7 cellular contexts compared by ENCODE assay signal in genomic region chr14:52607061-52607460, GRCh38.
"Had no signal": no experiment of that assay in that cellular context is flagged by ENCODE, and none has a peak within 500 bp of the region (broad histone marks: within the 10 kb centered on the region; RNA-seq: fewer than 3 reads in every experiment).

No MANE protein-coding gene starts in this region.

- ATAC-seq: GM23338, HCT116, K562 had no signal

- DNase-seq: H7, HFFc6, IMR-90 had no signal

- H3K4me3 ChIP-seq: GM23338, HAP-1, K562 had no signal

- H3K36me3 ChIP-seq: HAP-1 had no signal

- H3K4me1 ChIP-seq: HAP-1 had no signal
